ENCODE assay signal across 1 cellular context in the genomic region with DNA sequence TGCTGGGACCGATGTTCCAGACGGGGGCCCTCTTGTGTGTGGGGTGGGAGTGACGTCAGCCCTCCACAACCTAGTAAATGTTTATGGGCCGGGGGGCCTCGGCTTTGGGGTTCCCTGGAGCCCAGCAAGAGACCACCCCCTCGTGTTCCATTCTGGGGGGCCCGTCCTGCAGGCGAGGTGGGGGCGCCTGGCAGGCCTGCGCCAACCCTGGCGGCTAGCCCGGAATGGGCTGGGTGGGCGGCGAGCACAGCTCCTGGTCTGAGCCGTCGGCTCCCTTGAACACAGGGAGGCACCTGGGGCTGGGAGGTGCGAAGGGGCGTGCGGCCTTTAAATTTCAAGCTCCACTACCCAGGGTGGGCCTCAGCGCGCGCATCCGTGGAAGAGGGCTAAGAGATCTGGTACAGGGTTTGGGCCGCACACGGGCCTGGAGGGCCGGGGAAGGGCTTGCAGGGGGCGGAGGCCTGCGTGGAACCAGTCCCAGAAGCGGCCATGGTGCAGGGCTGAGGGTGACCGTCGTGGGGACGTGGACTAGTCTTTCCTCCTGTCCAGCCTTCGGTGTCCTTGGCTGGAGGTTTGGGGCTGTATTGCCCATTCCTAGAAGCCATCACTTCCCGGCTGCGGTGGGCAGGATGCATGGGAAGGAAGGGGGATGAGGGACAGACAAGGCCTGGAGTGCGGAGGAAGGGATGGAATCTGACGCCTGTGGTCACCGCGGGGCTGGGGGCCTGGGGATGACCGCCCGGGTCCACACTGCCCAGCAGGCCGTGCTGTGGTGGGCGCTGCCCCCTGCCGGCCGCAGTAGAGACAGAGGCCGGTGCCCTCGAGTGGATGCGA.
TF ChIP-seq lines count a peak whose summit lies in the region.

No MANE protein-coding gene starts in this region.

TF ChIP-seq in WTC11, 78 proteins besides CTCF, POLR2A, EP300 and RAD21 (continued from another document and continues in another):
- TF ChIP-seq, protein P1, sequence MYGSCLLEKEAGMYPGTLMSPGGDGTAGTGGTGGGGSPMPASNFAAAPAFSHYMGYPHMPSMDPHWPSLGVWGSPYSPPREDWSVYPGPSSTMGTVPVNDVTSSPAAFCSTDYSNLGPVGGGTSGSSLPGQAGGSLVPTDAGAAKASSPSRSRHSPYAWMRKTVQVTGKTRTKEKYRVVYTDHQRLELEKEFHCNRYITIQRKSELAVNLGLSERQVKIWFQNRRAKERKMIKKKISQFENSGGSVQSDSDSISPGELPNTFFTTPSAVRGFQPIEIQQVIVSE (CRISPR knock-in tag; IDR thresholded peaks at IDR 0.05; ENCODE audit: borderline replicate concordance), result no peak
- TF ChIP-seq FOXP1 (CRISPR knock-in tag; IDR thresholded peaks at IDR 0.05; ENCODE audit: borderline replicate concordance) (peak; percentile 30; the same call in 1 of the 2 replicates), EMX1 (CRISPR knock-in tag; IDR thresholded peaks at IDR 0.05) (no peak), ETV6 (CRISPR knock-in tag; IDR thresholded peaks at IDR 0.05) (no peak), JAZF1 (CRISPR knock-in tag; IDR thresholded peaks at IDR 0.05) (no peak), NR2C2 (CRISPR knock-in tag; IDR thresholded peaks at IDR 0.05) (no peak), NFYB (CRISPR knock-in tag; conservative IDR thresholded peaks at IDR 0.05; ENCODE audit: low read depth) (no peak), ESRRA (CRISPR knock-in tag; IDR thresholded peaks at IDR 0.05; ENCODE audit: borderline replicate concordance) (no peak; the same call in 1 of the 2 replicates), OVOL2 (CRISPR knock-in tag; IDR thresholded peaks at IDR 0.05; ENCODE audit: borderline replicate concordance) (no peak), IRF2 (CRISPR knock-in tag; IDR thresholded peaks at IDR 0.05; ENCODE audit: borderline replicate concordance, low read depth) (no peak), ZNF423 (CRISPR knock-in tag; IDR thresholded peaks at IDR 0.05) (no peak), JUN (CRISPR knock-in tag; IDR thresholded peaks at IDR 0.05) (0 out of 2 replicates have a peak, but pooled peaks have one; percentile 19), RELA (CRISPR knock-in tag; IDR thresholded peaks at IDR 0.05; ENCODE audit: borderline replicate concordance) (no peak), ZNF263 (CRISPR knock-in tag; IDR thresholded peaks at IDR 0.05; ENCODE audit: low read depth) (peak; percentile 67; the same call in 1 of the 2 replicates)
- TF ChIP-seq, protein P2, sequence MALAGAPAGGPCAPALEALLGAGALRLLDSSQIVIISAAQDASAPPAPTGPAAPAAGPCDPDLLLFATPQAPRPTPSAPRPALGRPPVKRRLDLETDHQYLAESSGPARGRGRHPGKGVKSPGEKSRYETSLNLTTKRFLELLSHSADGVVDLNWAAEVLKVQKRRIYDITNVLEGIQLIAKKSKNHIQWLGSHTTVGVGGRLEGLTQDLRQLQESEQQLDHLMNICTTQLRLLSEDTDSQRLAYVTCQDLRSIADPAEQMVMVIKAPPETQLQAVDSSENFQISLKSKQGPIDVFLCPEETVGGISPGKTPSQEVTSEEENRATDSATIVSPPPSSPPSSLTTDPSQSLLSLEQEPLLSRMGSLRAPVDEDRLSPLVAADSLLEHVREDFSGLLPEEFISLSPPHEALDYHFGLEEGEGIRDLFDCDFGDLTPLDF (CRISPR knock-in tag; IDR thresholded peaks at IDR 0.05), result no peak
- TF ChIP-seq, protein P3, sequence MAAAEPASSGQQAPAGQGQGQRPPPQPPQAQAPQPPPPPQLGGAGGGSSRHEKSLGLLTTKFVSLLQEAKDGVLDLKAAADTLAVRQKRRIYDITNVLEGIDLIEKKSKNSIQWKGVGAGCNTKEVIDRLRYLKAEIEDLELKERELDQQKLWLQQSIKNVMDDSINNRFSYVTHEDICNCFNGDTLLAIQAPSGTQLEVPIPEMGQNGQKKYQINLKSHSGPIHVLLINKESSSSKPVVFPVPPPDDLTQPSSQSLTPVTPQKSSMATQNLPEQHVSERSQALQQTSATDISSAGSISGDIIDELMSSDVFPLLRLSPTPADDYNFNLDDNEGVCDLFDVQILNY (CRISPR knock-in tag; IDR thresholded peaks at IDR 0.05), result 0 out of 2 replicates have a peak, but pooled peaks have one; percentile 16
- TF ChIP-seq, protein P4, sequence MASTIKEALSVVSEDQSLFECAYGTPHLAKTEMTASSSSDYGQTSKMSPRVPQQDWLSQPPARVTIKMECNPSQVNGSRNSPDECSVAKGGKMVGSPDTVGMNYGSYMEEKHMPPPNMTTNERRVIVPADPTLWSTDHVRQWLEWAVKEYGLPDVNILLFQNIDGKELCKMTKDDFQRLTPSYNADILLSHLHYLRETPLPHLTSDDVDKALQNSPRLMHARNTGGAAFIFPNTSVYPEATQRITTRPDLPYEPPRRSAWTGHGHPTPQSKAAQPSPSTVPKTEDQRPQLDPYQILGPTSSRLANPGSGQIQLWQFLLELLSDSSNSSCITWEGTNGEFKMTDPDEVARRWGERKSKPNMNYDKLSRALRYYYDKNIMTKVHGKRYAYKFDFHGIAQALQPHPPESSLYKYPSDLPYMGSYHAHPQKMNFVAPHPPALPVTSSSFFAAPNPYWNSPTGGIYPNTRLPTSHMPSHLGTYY (CRISPR knock-in tag; IDR thresholded peaks at IDR 0.05), result no peak
- TF ChIP-seq, protein P5, sequence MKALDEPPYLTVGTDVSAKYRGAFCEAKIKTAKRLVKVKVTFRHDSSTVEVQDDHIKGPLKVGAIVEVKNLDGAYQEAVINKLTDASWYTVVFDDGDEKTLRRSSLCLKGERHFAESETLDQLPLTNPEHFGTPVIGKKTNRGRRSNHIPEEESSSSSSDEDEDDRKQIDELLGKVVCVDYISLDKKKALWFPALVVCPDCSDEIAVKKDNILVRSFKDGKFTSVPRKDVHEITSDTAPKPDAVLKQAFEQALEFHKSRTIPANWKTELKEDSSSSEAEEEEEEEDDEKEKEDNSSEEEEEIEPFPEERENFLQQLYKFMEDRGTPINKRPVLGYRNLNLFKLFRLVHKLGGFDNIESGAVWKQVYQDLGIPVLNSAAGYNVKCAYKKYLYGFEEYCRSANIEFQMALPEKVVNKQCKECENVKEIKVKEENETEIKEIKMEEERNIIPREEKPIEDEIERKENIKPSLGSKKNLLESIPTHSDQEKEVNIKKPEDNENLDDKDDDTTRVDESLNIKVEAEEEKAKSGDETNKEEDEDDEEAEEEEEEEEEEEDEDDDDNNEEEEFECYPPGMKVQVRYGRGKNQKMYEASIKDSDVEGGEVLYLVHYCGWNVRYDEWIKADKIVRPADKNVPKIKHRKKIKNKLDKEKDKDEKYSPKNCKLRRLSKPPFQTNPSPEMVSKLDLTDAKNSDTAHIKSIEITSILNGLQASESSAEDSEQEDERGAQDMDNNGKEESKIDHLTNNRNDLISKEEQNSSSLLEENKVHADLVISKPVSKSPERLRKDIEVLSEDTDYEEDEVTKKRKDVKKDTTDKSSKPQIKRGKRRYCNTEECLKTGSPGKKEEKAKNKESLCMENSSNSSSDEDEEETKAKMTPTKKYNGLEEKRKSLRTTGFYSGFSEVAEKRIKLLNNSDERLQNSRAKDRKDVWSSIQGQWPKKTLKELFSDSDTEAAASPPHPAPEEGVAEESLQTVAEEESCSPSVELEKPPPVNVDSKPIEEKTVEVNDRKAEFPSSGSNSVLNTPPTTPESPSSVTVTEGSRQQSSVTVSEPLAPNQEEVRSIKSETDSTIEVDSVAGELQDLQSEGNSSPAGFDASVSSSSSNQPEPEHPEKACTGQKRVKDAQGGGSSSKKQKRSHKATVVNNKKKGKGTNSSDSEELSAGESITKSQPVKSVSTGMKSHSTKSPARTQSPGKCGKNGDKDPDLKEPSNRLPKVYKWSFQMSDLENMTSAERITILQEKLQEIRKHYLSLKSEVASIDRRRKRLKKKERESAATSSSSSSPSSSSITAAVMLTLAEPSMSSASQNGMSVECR (CRISPR knock-in tag; IDR thresholded peaks at IDR 0.05; ENCODE audit: borderline replicate concordance), result no peak
- TF ChIP-seq, protein P6, sequence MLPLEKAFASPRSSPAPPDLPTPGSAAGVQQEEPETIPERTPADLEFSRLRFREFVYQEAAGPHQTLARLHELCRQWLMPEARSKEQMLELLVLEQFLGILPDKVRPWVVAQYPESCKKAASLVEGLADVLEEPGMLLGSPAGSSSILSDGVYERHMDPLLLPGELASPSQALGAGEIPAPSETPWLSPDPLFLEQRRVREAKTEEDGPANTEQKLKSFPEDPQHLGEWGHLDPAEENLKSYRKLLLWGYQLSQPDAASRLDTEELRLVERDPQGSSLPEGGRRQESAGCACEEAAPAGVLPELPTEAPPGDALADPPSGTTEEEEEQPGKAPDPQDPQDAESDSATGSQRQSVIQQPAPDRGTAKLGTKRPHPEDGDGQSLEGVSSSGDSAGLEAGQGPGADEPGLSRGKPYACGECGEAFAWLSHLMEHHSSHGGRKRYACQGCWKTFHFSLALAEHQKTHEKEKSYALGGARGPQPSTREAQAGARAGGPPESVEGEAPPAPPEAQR (CRISPR knock-in tag; IDR thresholded peaks at IDR 0.05), result 0 out of 2 replicates have a peak, but pooled peaks have one; percentile 24
- TF ChIP-seq, protein P7, sequence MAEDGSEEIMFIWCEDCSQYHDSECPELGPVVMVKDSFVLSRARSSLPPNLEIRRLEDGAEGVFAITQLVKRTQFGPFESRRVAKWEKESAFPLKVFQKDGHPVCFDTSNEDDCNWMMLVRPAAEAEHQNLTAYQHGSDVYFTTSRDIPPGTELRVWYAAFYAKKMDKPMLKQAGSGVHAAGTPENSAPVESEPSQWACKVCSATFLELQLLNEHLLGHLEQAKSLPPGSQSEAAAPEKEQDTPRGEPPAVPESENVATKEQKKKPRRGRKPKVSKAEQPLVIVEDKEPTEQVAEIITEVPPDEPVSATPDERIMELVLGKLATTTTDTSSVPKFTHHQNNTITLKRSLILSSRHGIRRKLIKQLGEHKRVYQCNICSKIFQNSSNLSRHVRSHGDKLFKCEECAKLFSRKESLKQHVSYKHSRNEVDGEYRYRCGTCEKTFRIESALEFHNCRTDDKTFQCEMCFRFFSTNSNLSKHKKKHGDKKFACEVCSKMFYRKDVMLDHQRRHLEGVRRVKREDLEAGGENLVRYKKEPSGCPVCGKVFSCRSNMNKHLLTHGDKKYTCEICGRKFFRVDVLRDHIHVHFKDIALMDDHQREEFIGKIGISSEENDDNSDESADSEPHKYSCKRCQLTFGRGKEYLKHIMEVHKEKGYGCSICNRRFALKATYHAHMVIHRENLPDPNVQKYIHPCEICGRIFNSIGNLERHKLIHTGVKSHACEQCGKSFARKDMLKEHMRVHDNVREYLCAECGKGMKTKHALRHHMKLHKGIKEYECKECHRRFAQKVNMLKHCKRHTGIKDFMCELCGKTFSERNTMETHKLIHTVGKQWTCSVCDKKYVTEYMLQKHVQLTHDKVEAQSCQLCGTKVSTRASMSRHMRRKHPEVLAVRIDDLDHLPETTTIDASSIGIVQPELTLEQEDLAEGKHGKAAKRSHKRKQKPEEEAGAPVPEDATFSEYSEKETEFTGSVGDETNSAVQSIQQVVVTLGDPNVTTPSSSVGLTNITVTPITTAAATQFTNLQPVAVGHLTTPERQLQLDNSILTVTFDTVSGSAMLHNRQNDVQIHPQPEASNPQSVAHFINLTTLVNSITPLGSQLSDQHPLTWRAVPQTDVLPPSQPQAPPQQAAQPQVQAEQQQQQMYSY (CRISPR knock-in tag; IDR thresholded peaks at IDR 0.05), result no peak; the same call in 1 of the 2 replicates
- TF ChIP-seq, protein P8, sequence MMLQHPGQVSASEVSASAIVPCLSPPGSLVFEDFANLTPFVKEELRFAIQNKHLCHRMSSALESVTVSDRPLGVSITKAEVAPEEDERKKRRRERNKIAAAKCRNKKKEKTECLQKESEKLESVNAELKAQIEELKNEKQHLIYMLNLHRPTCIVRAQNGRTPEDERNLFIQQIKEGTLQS (CRISPR knock-in tag; conservative IDR thresholded peaks at IDR 0.05), result no peak
- TF ChIP-seq, protein P9, sequence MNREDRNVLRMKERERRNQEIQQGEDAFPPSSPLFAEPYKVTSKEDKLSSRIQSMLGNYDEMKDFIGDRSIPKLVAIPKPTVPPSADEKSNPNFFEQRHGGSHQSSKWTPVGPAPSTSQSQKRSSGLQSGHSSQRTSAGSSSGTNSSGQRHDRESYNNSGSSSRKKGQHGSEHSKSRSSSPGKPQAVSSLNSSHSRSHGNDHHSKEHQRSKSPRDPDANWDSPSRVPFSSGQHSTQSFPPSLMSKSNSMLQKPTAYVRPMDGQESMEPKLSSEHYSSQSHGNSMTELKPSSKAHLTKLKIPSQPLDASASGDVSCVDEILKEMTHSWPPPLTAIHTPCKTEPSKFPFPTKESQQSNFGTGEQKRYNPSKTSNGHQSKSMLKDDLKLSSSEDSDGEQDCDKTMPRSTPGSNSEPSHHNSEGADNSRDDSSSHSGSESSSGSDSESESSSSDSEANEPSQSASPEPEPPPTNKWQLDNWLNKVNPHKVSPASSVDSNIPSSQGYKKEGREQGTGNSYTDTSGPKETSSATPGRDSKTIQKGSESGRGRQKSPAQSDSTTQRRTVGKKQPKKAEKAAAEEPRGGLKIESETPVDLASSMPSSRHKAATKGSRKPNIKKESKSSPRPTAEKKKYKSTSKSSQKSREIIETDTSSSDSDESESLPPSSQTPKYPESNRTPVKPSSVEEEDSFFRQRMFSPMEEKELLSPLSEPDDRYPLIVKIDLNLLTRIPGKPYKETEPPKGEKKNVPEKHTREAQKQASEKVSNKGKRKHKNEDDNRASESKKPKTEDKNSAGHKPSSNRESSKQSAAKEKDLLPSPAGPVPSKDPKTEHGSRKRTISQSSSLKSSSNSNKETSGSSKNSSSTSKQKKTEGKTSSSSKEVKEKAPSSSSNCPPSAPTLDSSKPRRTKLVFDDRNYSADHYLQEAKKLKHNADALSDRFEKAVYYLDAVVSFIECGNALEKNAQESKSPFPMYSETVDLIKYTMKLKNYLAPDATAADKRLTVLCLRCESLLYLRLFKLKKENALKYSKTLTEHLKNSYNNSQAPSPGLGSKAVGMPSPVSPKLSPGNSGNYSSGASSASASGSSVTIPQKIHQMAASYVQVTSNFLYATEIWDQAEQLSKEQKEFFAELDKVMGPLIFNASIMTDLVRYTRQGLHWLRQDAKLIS (CRISPR knock-in tag; IDR thresholded peaks at IDR 0.05; ENCODE audit: borderline replicate concordance), result no peak
- TF ChIP-seq, protein P10, sequence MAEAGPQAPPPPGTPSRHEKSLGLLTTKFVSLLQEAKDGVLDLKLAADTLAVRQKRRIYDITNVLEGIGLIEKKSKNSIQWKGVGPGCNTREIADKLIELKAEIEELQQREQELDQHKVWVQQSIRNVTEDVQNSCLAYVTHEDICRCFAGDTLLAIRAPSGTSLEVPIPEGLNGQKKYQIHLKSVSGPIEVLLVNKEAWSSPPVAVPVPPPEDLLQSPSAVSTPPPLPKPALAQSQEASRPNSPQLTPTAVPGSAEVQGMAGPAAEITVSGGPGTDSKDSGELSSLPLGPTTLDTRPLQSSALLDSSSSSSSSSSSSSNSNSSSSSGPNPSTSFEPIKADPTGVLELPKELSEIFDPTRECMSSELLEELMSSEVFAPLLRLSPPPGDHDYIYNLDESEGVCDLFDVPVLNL (CRISPR knock-in tag; IDR thresholded peaks at IDR 0.05; ENCODE audit: borderline replicate concordance, low read depth), result no peak
- TF ChIP-seq, protein P11, sequence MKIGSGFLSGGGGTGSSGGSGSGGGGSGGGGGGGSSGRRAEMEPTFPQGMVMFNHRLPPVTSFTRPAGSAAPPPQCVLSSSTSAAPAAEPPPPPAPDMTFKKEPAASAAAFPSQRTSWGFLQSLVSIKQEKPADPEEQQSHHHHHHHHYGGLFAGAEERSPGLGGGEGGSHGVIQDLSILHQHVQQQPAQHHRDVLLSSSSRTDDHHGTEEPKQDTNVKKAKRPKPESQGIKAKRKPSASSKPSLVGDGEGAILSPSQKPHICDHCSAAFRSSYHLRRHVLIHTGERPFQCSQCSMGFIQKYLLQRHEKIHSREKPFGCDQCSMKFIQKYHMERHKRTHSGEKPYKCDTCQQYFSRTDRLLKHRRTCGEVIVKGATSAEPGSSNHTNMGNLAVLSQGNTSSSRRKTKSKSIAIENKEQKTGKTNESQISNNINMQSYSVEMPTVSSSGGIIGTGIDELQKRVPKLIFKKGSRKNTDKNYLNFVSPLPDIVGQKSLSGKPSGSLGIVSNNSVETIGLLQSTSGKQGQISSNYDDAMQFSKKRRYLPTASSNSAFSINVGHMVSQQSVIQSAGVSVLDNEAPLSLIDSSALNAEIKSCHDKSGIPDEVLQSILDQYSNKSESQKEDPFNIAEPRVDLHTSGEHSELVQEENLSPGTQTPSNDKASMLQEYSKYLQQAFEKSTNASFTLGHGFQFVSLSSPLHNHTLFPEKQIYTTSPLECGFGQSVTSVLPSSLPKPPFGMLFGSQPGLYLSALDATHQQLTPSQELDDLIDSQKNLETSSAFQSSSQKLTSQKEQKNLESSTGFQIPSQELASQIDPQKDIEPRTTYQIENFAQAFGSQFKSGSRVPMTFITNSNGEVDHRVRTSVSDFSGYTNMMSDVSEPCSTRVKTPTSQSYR (CRISPR knock-in tag; IDR thresholded peaks at IDR 0.05), result no peak
